In the genomic region with DNA sequence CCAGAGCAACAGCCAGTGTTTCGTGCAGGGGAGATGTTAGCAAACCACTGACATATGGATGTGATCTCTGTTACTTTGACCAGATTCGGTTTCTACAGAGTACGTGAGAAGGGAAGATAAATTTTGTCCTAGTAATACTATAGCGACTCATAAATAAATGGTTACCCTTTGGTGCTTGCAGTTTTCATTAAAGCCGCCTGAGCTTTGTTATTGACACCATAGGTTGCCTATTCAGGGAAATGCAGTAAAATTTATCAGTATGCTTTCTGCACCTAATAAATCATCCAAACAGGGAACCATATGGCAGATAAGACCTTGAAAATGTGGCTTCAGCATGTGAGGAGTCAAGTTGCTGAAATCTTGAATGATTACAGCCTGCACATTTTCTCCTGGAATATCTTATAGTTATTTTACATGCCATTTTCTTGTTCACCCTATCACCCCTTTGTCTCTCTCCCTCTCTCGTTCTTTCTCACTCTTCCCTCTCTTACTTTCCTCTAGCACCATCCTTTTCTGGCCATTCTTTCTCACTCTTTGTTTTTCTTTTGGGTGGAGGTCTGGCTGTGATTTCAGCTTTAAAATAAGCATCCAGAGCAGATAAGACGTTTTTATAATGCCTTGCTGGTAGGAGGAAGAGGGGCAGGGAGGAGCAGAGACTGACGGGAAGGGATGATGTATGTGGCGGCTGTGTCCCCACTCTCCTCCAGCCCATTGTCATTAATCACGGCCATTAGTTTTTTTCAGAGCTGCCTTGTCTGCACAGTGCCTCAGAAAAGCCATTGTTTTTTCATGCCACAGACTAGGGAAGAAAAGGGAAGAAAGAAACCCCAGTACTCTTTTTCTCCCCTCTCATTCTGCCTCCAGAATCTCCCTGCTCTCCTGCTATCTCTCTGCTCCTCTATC, we compare ENCODE assay signal across 11 cellular contexts.
A peak's percentile ranks its signal among the peaks of the same experiment; 100 is the strongest.
DNase-seq lines count a peak whose midpoint lies in the region; ATAC-seq and TF ChIP-seq lines count a peak whose summit lies in the region.
"Had no signal": no experiment of that assay in that cellular context is flagged by ENCODE, and none has a peak within 500 bp of the region (broad histone marks: within the 10 kb centered on the region; RNA-seq: fewer than 3 reads in every experiment).

No MANE protein-coding gene starts in this region.

- no peak overlapping the region for H3K27ac ChIP-seq in MM.1S (ENCODE audit: low read length)
- H3K27ac ChIP-seq: VCaP had no signal

- H3K4me2 ChIP-seq in MM.1S (ENCODE audit: low read depth, low read length): no peak overlapping the region

- H3K9ac ChIP-seq in MM.1S (ENCODE audit: low read length): no peak overlapping the region

- H3K4me3 ChIP-seq in fibroblast of mammary gland (ENCODE audit: control insufficient read depth, low read depth, low read length) (no peak overlapping the region), MM.1S (ENCODE audit: low read length) (no peak overlapping the region)
- H3K4me3 ChIP-seq: ovary had no signal

- H3K4me1 Mint-ChIP-seq in naive thymus-derived CD8-positive, alpha-beta T cell: peaks cover 0 to 5% (median 0%) of the 10 kb centered on the region in 4 donors

- H3K36me3 Mint-ChIP-seq in naive thymus-derived CD8-positive, alpha-beta T cell: no peaks in the 10 kb centered on the region

- POLR2A ChIA-PET in naive thymus-derived CD8-positive, alpha-beta T cell (lab: Charles Lee): no interaction called here

- H4K20me1 ChIP-seq in MM.1S (ENCODE audit: insufficient read depth, low read length): no peaks in the 10 kb centered on the region

- no peaks in the 10 kb centered on the region for H3K27me3 ChIP-seq in MM.1S (replicated peaks; ENCODE audit: insufficient read depth, low read length)
- H3K27me3 ChIP-seq: ovary had no signal

- H3K4me3 Mint-ChIP-seq in naive thymus-derived CD8-positive, alpha-beta T cell: no peak overlapping the region
- H3K4me3 Mint-ChIP-seq: HFFc6 had no signal

- H3K9me3 Mint-ChIP-seq in naive thymus-derived CD8-positive, alpha-beta T cell: no peaks in the 10 kb centered on the region
- H3K9me3 Mint-ChIP-seq: HFFc6 had no signal

- no peak overlapping the region for H3K27ac Mint-ChIP-seq in naive thymus-derived CD8-positive, alpha-beta T cell
- H3K27ac Mint-ChIP-seq: HFFc6 had no signal

- H3K9me3 ChIP-seq in MM.1S (replicated peaks; ENCODE audit: insufficient read depth, low read length): no peaks in the 10 kb centered on the region
- H3K9me3 ChIP-seq: ovary had no signal

- no peak overlapping the region for H2AFZ ChIP-seq in MM.1S (ENCODE audit: low read length)

- no peaks in the 10 kb centered on the region for H3K79me2 ChIP-seq in MM.1S (ENCODE audit: low read length)

- no peak for TF ChIP-seq CTCF in fibroblast of mammary gland (conservative IDR thresholded peaks at IDR 0.05; ENCODE audit: control insufficient read depth, insufficient read depth, low read depth, low read length)
- no peak for TF ChIP-seq CTCF in MM.1S (IDR thresholded peaks at IDR 0.05; ENCODE audit: low read length)

- H3K9me2 ChIP-seq in MM.1S (replicated peaks; ENCODE audit: insufficient read depth, low read length): no peaks in the 10 kb centered on the region

- H3K4me1 ChIP-seq in MM.1S (ENCODE audit: low read length): peaks cover 26% of the 10 kb centered on the region

- no peaks in the 10 kb centered on the region for H3K36me3 ChIP-seq in MM.1S (replicated peaks; ENCODE audit: insufficient read depth, low read length)
- H3K36me3 ChIP-seq: ovary had no signal

- H3F3A ChIP-seq in MM.1S (ENCODE audit: insufficient read depth, low read length): 0 out of 2 replicates have a peak, but pooled peaks cover 6% of the 10 kb centered on the region

- peaks cover 0 to 24% (median 13%) of the 10 kb centered on the region in 5 donors for H3K27me3 Mint-ChIP-seq in naive thymus-derived CD8-positive, alpha-beta T cell

- ATAC-seq in GM21723 (IDR thresholded peaks at IDR 0.05; ENCODE audit: unreplicated experiment) (peak; percentile 43), HG03565 (IDR thresholded peaks at IDR 0.05; ENCODE audit: unreplicated experiment) (peak; percentile 29)
- ATAC-seq in naive thymus-derived CD8-positive, alpha-beta T cell: no peak

- peak; percentile 35 for DNase-seq in AG20443 (ENCODE audit: low spot score)
- peak; percentile 18 for DNase-seq in fibroblast of mammary gland (ENCODE audit: low read depth)
- no peak for DNase-seq in HuH-7 (ENCODE audit: low spot score)
- no peak for DNase-seq in MM.1S
- DNase-seq in naive thymus-derived CD8-positive, alpha-beta T cell: no peak
- DNase-seq in D341Med (ENCODE audit: low spot score): no peak
- DNase-seq: HFFc6, ovary had no signal

Comparison
In these comparisons a context has a peak if more than half of its experiments do, and no peak if none do; other contexts are left out.
1. DNase-seq: peak in AG20443 (single experiment) and fibroblast of mammary gland (single experiment); none in HuH-7 (single experiment), MM.1S (single experiment), naive thymus-derived CD8-positive, alpha-beta T cell (0 of 10) and D341Med (single experiment).
2. ATAC-seq: peak in GM21723 (single experiment) and HG03565 (single experiment); none in naive thymus-derived CD8-positive, alpha-beta T cell (0 of 2).